Comparison of ENCODE assay signal across 8 cellular contexts in the genomic region with DNA sequence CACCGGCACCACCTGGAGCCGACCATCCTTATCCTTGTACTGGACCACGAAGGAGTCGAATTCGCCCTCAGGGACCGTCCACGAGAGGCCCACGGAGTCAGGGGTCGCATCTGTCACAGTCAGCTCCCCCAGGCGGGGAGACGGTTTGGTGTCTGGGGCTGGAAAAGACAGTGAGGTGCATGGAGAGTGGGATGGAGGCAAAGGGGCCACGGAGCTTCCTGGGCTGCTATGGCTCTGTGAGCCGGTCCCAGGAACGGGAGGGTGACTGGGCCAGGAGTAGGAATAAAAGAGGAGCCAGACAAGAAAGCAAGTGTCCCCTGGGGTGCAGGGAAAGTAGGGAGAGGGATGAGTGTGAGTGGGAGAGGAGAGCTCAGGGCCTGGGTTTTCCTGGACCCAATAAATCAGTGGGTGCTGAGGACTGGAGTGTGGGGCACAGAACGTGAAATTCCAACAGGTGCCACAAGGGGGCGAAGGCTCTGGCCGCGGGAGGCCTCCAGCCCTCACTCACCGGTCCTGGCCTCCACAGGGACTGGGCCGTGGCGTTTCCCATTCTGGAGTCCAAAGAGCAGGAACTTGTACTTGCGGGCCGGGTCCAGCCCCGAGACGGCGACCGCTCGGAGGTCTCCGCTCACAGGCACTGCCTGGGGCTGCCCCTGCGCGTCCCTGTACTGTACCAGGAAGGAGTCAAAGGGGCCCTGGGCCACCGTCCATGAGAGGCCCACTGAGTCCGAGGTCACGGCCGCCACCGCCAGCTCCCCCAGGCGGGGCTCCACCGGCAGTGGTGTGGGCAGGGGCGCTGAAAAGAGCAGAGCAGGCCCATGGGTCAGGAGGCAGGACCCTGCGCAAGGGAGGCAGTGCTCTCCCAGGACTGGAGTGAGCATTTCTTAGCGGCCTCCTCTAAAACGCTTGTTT. TPM values are rescaled to one million over a fixed set of nuclear protein-coding genes. Genes with fewer than 3 reads are reported as not detected.
DNase-seq lines count a peak whose midpoint lies in the region; ATAC-seq and TF ChIP-seq lines count a peak whose summit lies in the region.

No MANE protein-coding gene starts in this region.

- H3K4me3 Mint-ChIP-seq in Calu3 (ENCODE audit: low read depth, unreplicated experiment), result no peak overlapping the region

- no peak for ATAC-seq in GM18907 (IDR thresholded peaks at IDR 0.05; ENCODE audit: unreplicated experiment)

- TF ChIP-seq CTCF in Calu3 (IDR thresholded peaks at IDR 0.05; ENCODE audit: unreplicated experiment) (peak; percentile 95), astrocyte of the cerebellum (IDR thresholded peaks at IDR 0.05; ENCODE audit: low read depth, low read length, missing control alignments) (peak; percentile 75), spleen (IDR thresholded peaks at IDR 0.05 in 8 of 11, conservative IDR thresholded peaks at IDR 0.05 in 3 of 11) (peak; percentile 64 to 95 (median 86))

- DNase-seq in Calu3 (peak; percentile 93), HUDEP-2 (lab: John Stamatoyannopoulos, UW; ENCODE audit: unreplicated experiment in 76 of 76) (peak in 60 of 76 experiments; percentile 6 to 91 (median 51)), T-helper 22 cell (ENCODE audit: low read depth) (peak; percentile 9), astrocyte of the cerebellum (ENCODE audit: low read depth) (no peak), iPS DF 19.7 (ENCODE audit: low read depth, low spot score) (peak; percentile 45), spleen (peak; percentile 90), NCI-H446 treated with DMSO at 0.1 percent for 48 hours (lab: John Stamatoyannopoulos, UW) (no peak)

- TF ChIP-seq POLR2A in spleen (IDR thresholded peaks at IDR 0.05), result no peak

- in situ Hi-C loops in astrocyte of the cerebellum (cut with HindIII; ENCODE audit: low sequenced_read_pairs), result no loop called here

- H3K4me3 ChIP-seq in astrocyte of the cerebellum (ENCODE audit: low read depth, low read length) (no peak overlapping the region), spleen (peak overlapping the region in 1 of 8 donors; percentile 25)

- peaks cover 0 to 18% (median 0%) of the 10 kb centered on the region in 6 donors for H3K36me3 ChIP-seq in spleen

- WGBS in spleen, 5 donors, result 47 to 58% (median 48%) methylated on average over 29 to 42 of the region's 42 CpGs

- H3K9me3 Mint-ChIP-seq in Calu3 (ENCODE audit: low read depth, unreplicated experiment), result no peaks in the 10 kb centered on the region

- no peaks in the 10 kb centered on the region for H3K27me3 ChIP-seq in spleen (replicated peaks in 1 of 7)

- peaks cover 33% of the 10 kb centered on the region for H3K27me3 Mint-ChIP-seq in Calu3 (ENCODE audit: unreplicated experiment)

- peaks cover 16% of the 10 kb centered on the region for H3K4me1 Mint-ChIP-seq in Calu3 (ENCODE audit: low read depth, unreplicated experiment)

- H3K9me3 ChIP-seq in spleen, result no peaks in the 10 kb centered on the region

- intact Hi-C loops in Calu3 (cut with micrococcal nuclease; ENCODE audit: unreplicated experiment), result no loop called here
- intact Hi-C loops in spleen (cut with DNase I; ENCODE audit: low total_unique reads), result no loop called here

- no peak overlapping the region for H3K27ac Mint-ChIP-seq in Calu3 (ENCODE audit: unreplicated experiment)

- peaks cover 0 to 30% (median 21%) of the 10 kb centered on the region in 6 donors for H3K4me1 ChIP-seq in spleen

- CTCF ChIA-PET in Calu3 (lab: Charles Lee), result interaction anchor here (1.5 kb wide), 1 partner anchor 128 kb away, joined by 3 read pairs; no protein-coding TSS in a partner anchor

- BruUV-seq in Calu3 (replicated peaks; lab: Mats Ljungman, UMichigan), result no TSS peak

- no peaks in the 10 kb centered on the region for H3K36me3 Mint-ChIP-seq in Calu3 (ENCODE audit: insufficient read depth, unreplicated experiment)

- peak overlapping the region in 5 of 8 donors; percentile 16 to 67 (median 60) for H3K27ac ChIP-seq in spleen

RNA-seq across cellular contexts. Expression of a gene that starts 9.9 kb away (rescaled TPM):
- total RNA-seq in Calu3 (2022) (0.76 and 0.78 TPM in 2 replicates), spleen (10 to 100 TPM in 2 of 7 donors, 1 to 10 TPM in 5; 4.9 to 14.3 (median 7.1) TPM)
- polyA plus RNA-seq in spleen, result 1 to 10 TPM in 2 of 3 donors, under 1 TPM in 1; 0.97 to 2.4 (median 2.2) TPM

RNA-seq across cellular contexts. Expression of a gene that starts 33.5 kb away (rescaled TPM):
- total RNA-seq in Calu3 (2022) (7.8 and 13.4 TPM in 2 replicates), spleen (100 to 1,000 TPM in 5 of 7 donors, 10 to 100 TPM in 2; 88.6 to 308 (median 165) TPM)
- polyA plus RNA-seq in spleen, result 10 to 100 TPM; 57.8 to 66.9 (median 63.1) TPM

Comparison
In these comparisons a context has a peak if more than half of its experiments do, and no peak if none do; other contexts are left out.
1. DNase-seq: peak in Calu3 (single experiment), HUDEP-2 (60 of 76), T-helper 22 cell (single experiment), iPS DF 19.7 (single experiment) and spleen (single experiment); none in astrocyte of the cerebellum (single experiment) and NCI-H446 treated with DMSO at 0.1 percent for 48 hours (single experiment).
2. Peak in every context shown above with its lines, with median percentiles within 50 percentile points of each other: CTCF ChIP-seq.